Comparison of ENCODE assay signal across 8 cellular contexts in the genomic region with DNA sequence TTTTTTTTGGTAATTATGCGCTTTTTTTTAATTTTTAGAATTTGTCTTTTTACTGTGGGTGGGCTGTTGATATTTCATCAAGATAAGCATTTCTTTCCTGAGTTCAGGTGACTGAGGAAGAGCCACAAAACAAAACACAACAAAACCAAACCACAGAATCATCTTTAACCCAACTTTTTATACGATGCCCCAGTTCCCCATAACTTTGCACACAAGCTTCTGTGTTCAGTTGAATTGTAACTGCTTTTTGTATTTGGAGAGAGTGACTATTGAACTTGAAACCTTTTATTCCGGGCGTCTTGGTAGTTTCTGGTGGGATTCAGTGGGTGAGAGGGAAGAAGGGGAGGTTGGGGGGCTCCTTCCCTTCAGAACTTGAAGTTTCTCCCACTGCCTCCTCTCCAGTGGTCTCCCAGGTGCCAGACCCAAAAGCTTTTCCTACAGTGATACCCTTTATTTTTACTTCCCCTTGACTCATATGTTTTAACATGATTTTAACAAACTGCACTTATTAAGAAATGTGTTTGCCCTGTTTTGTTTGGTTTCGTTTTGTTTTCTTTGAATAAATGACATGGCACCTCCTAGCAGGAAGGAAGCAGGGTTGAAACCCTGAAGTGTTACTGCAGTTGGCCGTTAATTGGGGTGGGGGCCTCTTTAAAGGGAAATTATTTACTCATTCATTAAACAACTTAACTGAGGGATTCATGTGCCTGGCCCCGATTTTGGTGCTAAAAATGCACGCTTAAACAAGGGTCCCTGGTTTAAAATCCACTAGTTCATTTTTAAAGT. TPM values are rescaled to one million over a fixed set of nuclear protein-coding genes. Genes with fewer than 3 reads are reported as not detected.
DNase-seq lines count a peak whose midpoint lies in the region; ATAC-seq, FAIRE-seq and TF ChIP-seq lines count a peak whose summit lies in the region.
"Had no signal": no experiment of that assay in that cellular context is flagged by ENCODE, and none has a peak within 500 bp of the region (broad histone marks: within the 10 kb centered on the region; RNA-seq: fewer than 3 reads in every experiment).

No MANE protein-coding gene starts in this region.

- H3K9me3 ChIP-seq in HEK293 (ENCODE audit: control insufficient read depth, insufficient read depth, low read depth, low read length) (no peaks in the 10 kb centered on the region), endothelial cell of umbilical vein (replicated peaks; ENCODE audit: control insufficient read depth, insufficient read depth, low read length) (no peaks in the 10 kb centered on the region)

- peak overlapping the region; percentile 69 to 95 (median 90) for H3K4me3 Mint-ChIP-seq in T-cell
- H3K4me3 Mint-ChIP-seq in stimulated activated effector memory CD8-positive, alpha-beta T cell treated with anti-CD3 and anti-CD28 coated beads, Interleukin-12 subunit alpha, Interleukin-12 subunit beta, amount 100 ng/mL, for 72 hours = peak overlapping the region; percentile 88

- POLR2A ChIA-PET in HEK293 (lab: Yijun Ruan, JAX) = interaction anchor here (0.5 to 2.5 kb wide), 2 partner anchors 57 to 103 kb away, joined by 6 to 11 read pairs; a partner anchor contains a TSS
- POLR2A ChIA-PET in T-cell (lab: Charles Lee) = interaction anchor here (0.6 to 3.7 kb wide), 6 partner anchors 10 to 904 kb away, joined by 3 to 23 read pairs (median 6); a partner anchor contains a TSS
- POLR2A ChIA-PET in endothelial cell of umbilical vein (lab: Charles Lee) = no interaction called here

- H3K4me1 Mint-ChIP-seq in T-cell = peaks cover 92 to 96% (median 92%) of the 10 kb centered on the region in 3 donors
- peaks cover 96% of the 10 kb centered on the region for H3K4me1 Mint-ChIP-seq in stimulated activated effector memory CD8-positive, alpha-beta T cell treated with anti-CD3 and anti-CD28 coated beads, Interleukin-12 subunit alpha, Interleukin-12 subunit beta, amount 100 ng/mL, for 72 hours

- CTCF ChIA-PET in HEK293 (lab: Yijun Ruan, JAX) = interaction anchor here (0.6 to 5.3 kb wide), 18 partner anchors 12 to 671 kb away, joined by 3 to 120 read pairs (median 6); a partner anchor contains a TSS
- CTCF ChIA-PET in T-cell (lab: Charles Lee) = interaction anchor here (0.5 to 3.3 kb wide), 9 partner anchors 19 to 805 kb away, joined by 3 to 14 read pairs (median 6); a partner anchor contains a TSS
- CTCF ChIA-PET in endothelial cell of umbilical vein (lab: Charles Lee) = interaction anchor here (0.6 to 4.1 kb wide), 14 partner anchors 9 to 163 kb away, joined by 3 to 62 read pairs (median 8); a partner anchor contains a TSS

- no peak overlapping the region for H3K4me3 ChIP-seq in HEK293 (ENCODE audit: low read depth, low read length)
- no peak overlapping the region for H3K4me3 ChIP-seq in endothelial cell of umbilical vein (replicated peaks in 1 of 3; ENCODE audit: insufficient read depth in 1 of 3, low read depth in 1 of 3, low read length in 3 of 3)

- peaks cover 17% of the 10 kb centered on the region for H3K79me2 ChIP-seq in endothelial cell of umbilical vein (ENCODE audit: control insufficient read depth, insufficient read depth, low read length)

- H3K27ac ChIP-seq in HEK293 (ENCODE audit: extremely low read depth, low read depth, low read length) (peak overlapping the region; percentile 98; the same call in 1 of the 2 replicates), endothelial cell of umbilical vein (ENCODE audit: insufficient read depth, low read depth, low read length) (peak overlapping the region; percentile 24)

- no peaks in the 10 kb centered on the region for H4K20me1 ChIP-seq in endothelial cell of umbilical vein (replicated peaks; ENCODE audit: control insufficient read depth, extremely low read depth, insufficient read depth, low read length)

- H3K27me3 ChIP-seq in endothelial cell of umbilical vein (ENCODE audit: control insufficient read depth in 2 of 2, insufficient read depth in 2 of 2, low read length in 2 of 2) = no peaks in the 10 kb centered on the region

- peak; percentile 82 for FAIRE-seq in endothelial cell of umbilical vein (lab: Jason Lieb, UNC)

- peaks cover 36% of the 10 kb centered on the region for H3K36me3 Mint-ChIP-seq in T-cell
- H3K36me3 Mint-ChIP-seq in stimulated activated effector memory CD8-positive, alpha-beta T cell treated with anti-CD3 and anti-CD28 coated beads, Interleukin-12 subunit alpha, Interleukin-12 subunit beta, amount 100 ng/mL, for 72 hours = peaks cover 97% of the 10 kb centered on the region

- no peak for TF ChIP-seq POLR2A in endothelial cell of umbilical vein (IDR thresholded peaks at IDR 0.05; ENCODE audit: low read depth, low read length)

- no peaks in the 10 kb centered on the region for H3K9me3 Mint-ChIP-seq in T-cell
- no peaks in the 10 kb centered on the region for H3K9me3 Mint-ChIP-seq in stimulated activated effector memory CD8-positive, alpha-beta T cell treated with anti-CD3 and anti-CD28 coated beads, Interleukin-12 subunit alpha, Interleukin-12 subunit beta, amount 100 ng/mL, for 72 hours

- dilution Hi-C loops in endothelial cell of umbilical vein (cut with MboI; ENCODE audit: extremely low pct_ligation_motif_present, low sequenced_read_pairs) = no loop called here

- H3K9ac ChIP-seq in endothelial cell of umbilical vein (replicated peaks; ENCODE audit: extremely low read depth, insufficient read depth, low read length) = no peak overlapping the region

- intact Hi-C loops in endothelial cell of umbilical vein (cut with micrococcal nuclease) = loop anchor here (5.0 kb wide), 4 partner anchors 85 to 265 kb away; no protein-coding TSS in a partner anchor

- no peaks in the 10 kb centered on the region for H3K27me3 Mint-ChIP-seq in T-cell

- DNase-seq in T-cell (no peak), endothelial cell of umbilical vein (ENCODE audit: low read depth, low spot score) (peak; percentile 40), NCI-H69 (lab: John Stamatoyannopoulos, UW) (no peak), HT-29 (ENCODE audit: low spot score) (no peak)
- no peak for DNase-seq in stimulated activated effector memory CD8-positive, alpha-beta T cell treated with anti-CD3 and anti-CD28 coated beads, Interleukin-12 subunit alpha, Interleukin-12 subunit beta, amount 100 ng/mL, for 72 hours (ENCODE audit: low spot score in 2 of 2)
- DNase-seq: H7 had no signal

- H3K27ac Mint-ChIP-seq in T-cell = peak overlapping the region; percentile 96 to 99
- peak overlapping the region; percentile 99 for H3K27ac Mint-ChIP-seq in stimulated activated effector memory CD8-positive, alpha-beta T cell treated with anti-CD3 and anti-CD28 coated beads, Interleukin-12 subunit alpha, Interleukin-12 subunit beta, amount 100 ng/mL, for 72 hours

- ATAC-seq in T-cell (replicated peaks in 1 of 4) = peak in 3 of 4 experiments; percentile 9 to 18 (median 14)
- ATAC-seq in stimulated activated effector memory CD8-positive, alpha-beta T cell treated with anti-CD3 and anti-CD28 coated beads, Interleukin-12 subunit alpha, Interleukin-12 subunit beta, amount 100 ng/mL, for 72 hours = no peak
- no peak for ATAC-seq in HG03342 (IDR thresholded peaks at IDR 0.05; ENCODE audit: unreplicated experiment)

- H3K4me2 ChIP-seq in endothelial cell of umbilical vein (ENCODE audit: insufficient read depth, low read length) = peak overlapping the region; percentile 37

- H2AFZ ChIP-seq in endothelial cell of umbilical vein (ENCODE audit: low read depth, low read length) = no peak overlapping the region

- TSS peak; percentile 40 for BruUV-seq in endothelial cell of umbilical vein (replicated peaks; lab: Mats Ljungman, UMichigan)

- no peaks in the 10 kb centered on the region for H3K9me1 ChIP-seq in endothelial cell of umbilical vein (replicated peaks; ENCODE audit: control insufficient read depth, extremely low read depth, insufficient read depth, low read length)

- peaks cover 61 to 66% of the 10 kb centered on the region in 2 experiments for H3K36me3 ChIP-seq in HEK293 (ENCODE audit: control insufficient read depth in 2 of 2, insufficient read depth in 1 of 2, low read length in 2 of 2)
- H3K36me3 ChIP-seq in endothelial cell of umbilical vein (ENCODE audit: control insufficient read depth in 2 of 2, extremely low read depth in 1 of 2, insufficient read depth in 2 of 2, low read length in 2 of 2) = peaks cover 22 to 39% of the 10 kb centered on the region in 2 experiments

- TF ChIP-seq CTCF in HEK293 (tag by site-specific recombination; IDR thresholded peaks at IDR 0.05) = no peak
- no peak for TF ChIP-seq CTCF in endothelial cell of umbilical vein (IDR thresholded peaks at IDR 0.05; ENCODE audit: extremely low read depth in 1 of 2, insufficient read depth in 1 of 2, low read depth in 1 of 2, low read length in 2 of 2)

- H3K4me1 ChIP-seq in HEK293 (ENCODE audit: control insufficient read depth, insufficient read depth, low read length) (peaks cover 20% of the 10 kb centered on the region), endothelial cell of umbilical vein (ENCODE audit: control insufficient read depth, extremely low read depth, insufficient read depth, low read length) (peaks cover 42% of the 10 kb centered on the region)

RNA-seq across cellular contexts. Expression of a gene that starts 2.7 kb away (rescaled TPM):
- total RNA-seq in T-cell (10 to 100 TPM; 38.9 to 61.5 (median 55.1) TPM), endothelial cell of umbilical vein (24.2 and 27.2 TPM in 2 replicates)
- 19.7 and 20.7 TPM in 2 replicates for polyA plus RNA-seq in endothelial cell of umbilical vein
- 11.1 and 12.9 TPM in 2 replicates for polyA plus RNA-seq in endothelial cell of umbilical vein (2011; cell fraction: cytosol; rRNA removed)
- polyA plus RNA-seq in endothelial cell of umbilical vein (2011; cell fraction: nucleus; rRNA removed) = 13.2 TPM in 2 replicates
- polyA plus RNA-seq in endothelial cell of umbilical vein (2012) = 16.7 and 18.4 TPM in 2 replicates
- polyA minus RNA-seq in endothelial cell of umbilical vein = 16.3 and 20.4 TPM in 2 replicates
- 7.8 TPM for polyA minus RNA-seq in endothelial cell of umbilical vein (2011; cell fraction: cytosol; rRNA and poly(A)+ RNA removed)
- 13.1 and 19.1 TPM in 2 replicates for polyA minus RNA-seq in endothelial cell of umbilical vein (2011; cell fraction: nucleus; rRNA and poly(A)+ RNA removed)
- 34.5 and 39.5 TPM in 2 replicates for total RNA-seq in HT-29 (2014; rRNA removed; shearing (Covaris generic))

RNA-seq across cellular contexts. Expression of a gene that starts 43.1 kb away (rescaled TPM):
- total RNA-seq in T-cell (100 to 1,000 TPM; 275 to 350 (median 307) TPM), endothelial cell of umbilical vein (261 TPM in 2 replicates)
- polyA plus RNA-seq in endothelial cell of umbilical vein = 80.5 and 83.2 TPM in 2 replicates
- polyA plus RNA-seq in endothelial cell of umbilical vein (2011; cell fraction: cytosol; rRNA removed) = 57.0 and 68.8 TPM in 2 replicates
- 81.0 and 83.8 TPM in 2 replicates for polyA plus RNA-seq in endothelial cell of umbilical vein (2011; cell fraction: nucleus; rRNA removed)
- 144 and 151 TPM in 2 replicates for polyA plus RNA-seq in endothelial cell of umbilical vein (2012)
- polyA minus RNA-seq in endothelial cell of umbilical vein = 83.4 and 89.8 TPM in 2 replicates
- polyA minus RNA-seq in endothelial cell of umbilical vein (2011; cell fraction: cytosol; rRNA and poly(A)+ RNA removed) = 23.2 TPM
- 80.5 and 86.2 TPM in 2 replicates for polyA minus RNA-seq in endothelial cell of umbilical vein (2011; cell fraction: nucleus; rRNA and poly(A)+ RNA removed)
- total RNA-seq in HT-29 (2014; rRNA removed; shearing (Covaris generic)) = 294 and 300 TPM in 2 replicates

RNA-seq across cellular contexts. Expression of a gene that starts 46.4 kb away (rescaled TPM):
- 100 to 1,000 TPM; 170 to 412 (median 206) TPM for total RNA-seq in T-cell
- 250 and 294 TPM in 2 replicates for total RNA-seq in endothelial cell of umbilical vein
- 57.7 and 64.4 TPM in 2 replicates for polyA plus RNA-seq in endothelial cell of umbilical vein
- 45.5 and 55.4 TPM in 2 replicates for polyA plus RNA-seq in endothelial cell of umbilical vein (2011; cell fraction: cytosol; rRNA removed)
- 60.3 and 98.2 TPM in 2 replicates for polyA plus RNA-seq in endothelial cell of umbilical vein (2011; cell fraction: nucleus; rRNA removed)
- polyA plus RNA-seq in endothelial cell of umbilical vein (2012) = 156 and 226 TPM in 2 replicates
- 39.1 and 71.3 TPM in 2 replicates for polyA minus RNA-seq in endothelial cell of umbilical vein
- 4.2 TPM for polyA minus RNA-seq in endothelial cell of umbilical vein (2011; cell fraction: cytosol; rRNA and poly(A)+ RNA removed)
- 35.5 and 47.3 TPM in 2 replicates for polyA minus RNA-seq in endothelial cell of umbilical vein (2011; cell fraction: nucleus; rRNA and poly(A)+ RNA removed)
- total RNA-seq in HT-29 (2014; rRNA removed; shearing (Covaris generic)) = 2.5 and 2.6 TPM in 2 replicates

RNA-seq across cellular contexts. Expression of a gene that starts 56.7 kb away (rescaled TPM):
- 10 to 100 TPM; 15.3 to 27.9 (median 16.4) TPM for total RNA-seq in T-cell
- total RNA-seq in endothelial cell of umbilical vein = 12.2 and 13.6 TPM in 2 replicates
- polyA plus RNA-seq in endothelial cell of umbilical vein = 23.9 and 28.4 TPM in 2 replicates
- 14.7 and 16.7 TPM in 2 replicates for polyA plus RNA-seq in endothelial cell of umbilical vein (2011; cell fraction: cytosol; rRNA removed)
- 8.2 and 9.1 TPM in 2 replicates for polyA plus RNA-seq in endothelial cell of umbilical vein (2011; cell fraction: nucleus; rRNA removed)
- polyA plus RNA-seq in endothelial cell of umbilical vein (2012) = 8.9 and 13.5 TPM in 2 replicates
- polyA minus RNA-seq in endothelial cell of umbilical vein = 3.0 and 3.8 TPM in 2 replicates
- 2.3 TPM for polyA minus RNA-seq in endothelial cell of umbilical vein (2011; cell fraction: cytosol; rRNA and poly(A)+ RNA removed)
- 2.4 and 2.6 TPM in 2 replicates for polyA minus RNA-seq in endothelial cell of umbilical vein (2011; cell fraction: nucleus; rRNA and poly(A)+ RNA removed)
- 26.9 and 32.1 TPM in 2 replicates for total RNA-seq in HT-29 (2014; rRNA removed; shearing (Covaris generic))

Comparison
In these comparisons a context has a peak if more than half of its experiments do, and no peak if none do; other contexts are left out.
1. ATAC-seq: peak in T-cell (3 of 4); none in stimulated activated effector memory CD8-positive, alpha-beta T cell treated with anti-CD3 and anti-CD28 coated beads, Interleukin-12 subunit alpha, Interleukin-12 subunit beta, amount 100 ng/mL, for 72 hours (single experiment) and HG03342 (single experiment).
2. RNA of a gene that starts 46.4 kb away (total RNA-seq): 250 to 294 TPM in endothelial cell of umbilical vein and 170 to 412 TPM in T-cell; 2.5 to 2.6 TPM in HT-29; every median in the first group is over 10 times any median in the second.